Comparison of ENCODE assay signal across 24 cellular contexts in the genomic region with DNA sequence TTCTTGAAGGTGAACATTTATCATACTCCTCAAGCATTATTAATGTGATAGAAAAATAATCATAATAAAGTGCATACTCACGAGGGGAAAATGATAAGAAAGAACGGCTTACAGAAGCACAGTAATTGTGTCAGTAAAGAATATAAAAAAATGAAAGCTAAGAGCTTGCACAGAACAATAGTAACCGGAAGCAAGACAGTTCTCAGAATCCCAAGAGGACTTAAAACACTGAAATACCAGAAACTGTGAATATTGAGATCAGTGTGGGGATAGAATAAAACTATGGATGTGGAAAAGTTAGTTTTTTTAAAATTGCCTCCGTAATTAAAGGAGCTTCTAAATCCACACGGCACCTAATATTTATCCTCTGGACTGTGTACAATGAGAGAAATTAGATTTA.
A peak's percentile ranks its signal among the peaks of the same experiment; 100 is the strongest.
DNase-seq lines count a peak whose midpoint lies in the region; ATAC-seq and TF ChIP-seq lines count a peak whose summit lies in the region.
"Had no signal": no experiment of that assay in that cellular context is flagged by ENCODE, and none has a peak within 500 bp of the region (broad histone marks: within the 10 kb centered on the region; RNA-seq: fewer than 3 reads in every experiment).

No MANE protein-coding gene starts in this region.

- H3K9me2 ChIP-seq in neural cell (ENCODE audit: insufficient read depth, low read length) = no peaks in the 10 kb centered on the region

- DNase-seq in SHP77 treated with DMSO at 0.1 percent for 48 hours (lab: John Stamatoyannopoulos, UW) = peak; percentile 44
- no peak for DNase-seq in SHP77 (lab: John Stamatoyannopoulos, UW)
- DNase-seq in MG63 = no peak
- DNase-seq in adipocyte (ENCODE audit: low read depth) = no peak
- no peak for DNase-seq in Kasumi-1 (lab: John Stamatoyannopoulos, UW)
- no peak for DNase-seq in NCI-H748 treated with DMSO at 0.1 percent for 48 hours (lab: John Stamatoyannopoulos, UW)
- DNase-seq: 8988T; AML-193; CD4-positive, alpha-beta T cell; GM23248; H9; KBM-7; NCI-H1048; NCI-H1417; NCI-H1694; NCI-H2029 treated with DMSO at 0.1 percent for 48 hours; NCI-H226; NCI-H510A; SIG-M5; T-cell had no signal

- H3K36me3 ChIP-seq in MG63 (no peaks in the 10 kb centered on the region), adipocyte (ENCODE audit: control insufficient read depth, insufficient read depth, low read length, severe bottlenecking) (no peaks in the 10 kb centered on the region), neural cell (ENCODE audit: insufficient read depth, low read length) (no peaks in the 10 kb centered on the region)
- H3K36me3 ChIP-seq: BLaER1 treated with 17β-estradiol and CSF1 and Interleukin-3, amounts not matched to agents 10 nM and 100 nM had no signal

- no peaks in the 10 kb centered on the region for H3F3A ChIP-seq in neural cell (ENCODE audit: insufficient read depth, low read length, poor library complexity, severe bottlenecking)

- H3K4me1 ChIP-seq in adipocyte (ENCODE audit: control insufficient read depth, insufficient read depth, low read length) = peaks cover 5% of the 10 kb centered on the region
- H3K4me1 ChIP-seq: BLaER1 treated with 17β-estradiol and CSF1 and Interleukin-3, amounts not matched to agents 10 nM and 100 nM had no signal

- ATAC-seq in HG03139 (IDR thresholded peaks at IDR 0.05; ENCODE audit: unreplicated experiment) = no peak
- ATAC-seq: T-cell had no signal

- TF ChIP-seq EP300 in neural cell (conservative IDR thresholded peaks at IDR 0.05; ENCODE audit: poor library complexity, severe bottlenecking) = no peak

- H3K9me3 ChIP-seq in MG63 (no peaks in the 10 kb centered on the region), adipocyte (ENCODE audit: control insufficient read depth, low read length) (no peaks in the 10 kb centered on the region), neural cell (ENCODE audit: low read length) (no peaks in the 10 kb centered on the region)
- H3K9me3 ChIP-seq: BLaER1 treated with 17β-estradiol and CSF1 and Interleukin-3, amounts not matched to agents 10 nM and 100 nM had no signal

- H3K27me3 ChIP-seq in MG63 (no peaks in the 10 kb centered on the region), adipocyte (replicated peaks; ENCODE audit: control insufficient read depth, insufficient read depth, low read length) (no peaks in the 10 kb centered on the region), neural cell (ENCODE audit: insufficient read depth, low read depth, low read length) (no peaks in the 10 kb centered on the region)
- H3K27me3 ChIP-seq: BLaER1 treated with 17β-estradiol and CSF1 and Interleukin-3, amounts not matched to agents 10 nM and 100 nM had no signal

- peak overlapping the region; percentile 35 for H3K27ac ChIP-seq in neural cell (ENCODE audit: low read length)
- H3K27ac ChIP-seq: BLaER1 treated with 17β-estradiol and CSF1 and Interleukin-3, amounts not matched to agents 10 nM and 100 nM; GM23248; RWPE1 had no signal

- no peak for TF ChIP-seq RAD21 in neural cell (conservative IDR thresholded peaks at IDR 0.05)

- peak overlapping the region; percentile 36 for H3K4me2 ChIP-seq in neural cell (ENCODE audit: low read length)
- H3K4me2 ChIP-seq: BLaER1 treated with 17β-estradiol and CSF1 and Interleukin-3, amounts not matched to agents 10 nM and 100 nM had no signal

- no peaks in the 10 kb centered on the region for H3K79me2 ChIP-seq in neural cell (replicated peaks; ENCODE audit: insufficient read depth, low read length)

- H3K9ac ChIP-seq in adipocyte (ENCODE audit: low read length) = no peak overlapping the region
- no peak overlapping the region for H3K9ac ChIP-seq in neural cell (ENCODE audit: low read length)
- H3K9ac ChIP-seq: BLaER1 treated with 17β-estradiol and CSF1 and Interleukin-3, amounts not matched to agents 10 nM and 100 nM; GM23248 had no signal

- TF ChIP-seq CTCF in neural cell (IDR thresholded peaks at IDR 0.05; ENCODE audit: poor library complexity, severe bottlenecking) = no peak

- no peaks in the 10 kb centered on the region for H4K20me1 ChIP-seq in neural cell (ENCODE audit: insufficient read depth)
- H4K20me1 ChIP-seq: BLaER1 treated with 17β-estradiol and CSF1 and Interleukin-3, amounts not matched to agents 10 nM and 100 nM had no signal

- H3K4me3 ChIP-seq in MG63 (peak overlapping the region; percentile 1; the same call in 1 of the 2 replicates), adipocyte (ENCODE audit: low read length) (peak overlapping the region; percentile 41), neural cell (ENCODE audit: low read length) (peak overlapping the region; percentile 33)
- H3K4me3 ChIP-seq: BLaER1 treated with 17β-estradiol and CSF1 and Interleukin-3, amounts not matched to agents 10 nM and 100 nM; GM23248 had no signal

- H2AFZ ChIP-seq in neural cell (ENCODE audit: low read depth, low read length) = no peak overlapping the region
- H2AFZ ChIP-seq: GM23248 had no signal

TF ChIP-seq in neural cell, 6 proteins besides CTCF, POLR2A, EP300 and RAD21:
- TF ChIP-seq MXI1 (conservative IDR thresholded peaks at IDR 0.05; ENCODE audit: poor library complexity, severe bottlenecking) = no peak
- TF ChIP-seq, protein P1, sequence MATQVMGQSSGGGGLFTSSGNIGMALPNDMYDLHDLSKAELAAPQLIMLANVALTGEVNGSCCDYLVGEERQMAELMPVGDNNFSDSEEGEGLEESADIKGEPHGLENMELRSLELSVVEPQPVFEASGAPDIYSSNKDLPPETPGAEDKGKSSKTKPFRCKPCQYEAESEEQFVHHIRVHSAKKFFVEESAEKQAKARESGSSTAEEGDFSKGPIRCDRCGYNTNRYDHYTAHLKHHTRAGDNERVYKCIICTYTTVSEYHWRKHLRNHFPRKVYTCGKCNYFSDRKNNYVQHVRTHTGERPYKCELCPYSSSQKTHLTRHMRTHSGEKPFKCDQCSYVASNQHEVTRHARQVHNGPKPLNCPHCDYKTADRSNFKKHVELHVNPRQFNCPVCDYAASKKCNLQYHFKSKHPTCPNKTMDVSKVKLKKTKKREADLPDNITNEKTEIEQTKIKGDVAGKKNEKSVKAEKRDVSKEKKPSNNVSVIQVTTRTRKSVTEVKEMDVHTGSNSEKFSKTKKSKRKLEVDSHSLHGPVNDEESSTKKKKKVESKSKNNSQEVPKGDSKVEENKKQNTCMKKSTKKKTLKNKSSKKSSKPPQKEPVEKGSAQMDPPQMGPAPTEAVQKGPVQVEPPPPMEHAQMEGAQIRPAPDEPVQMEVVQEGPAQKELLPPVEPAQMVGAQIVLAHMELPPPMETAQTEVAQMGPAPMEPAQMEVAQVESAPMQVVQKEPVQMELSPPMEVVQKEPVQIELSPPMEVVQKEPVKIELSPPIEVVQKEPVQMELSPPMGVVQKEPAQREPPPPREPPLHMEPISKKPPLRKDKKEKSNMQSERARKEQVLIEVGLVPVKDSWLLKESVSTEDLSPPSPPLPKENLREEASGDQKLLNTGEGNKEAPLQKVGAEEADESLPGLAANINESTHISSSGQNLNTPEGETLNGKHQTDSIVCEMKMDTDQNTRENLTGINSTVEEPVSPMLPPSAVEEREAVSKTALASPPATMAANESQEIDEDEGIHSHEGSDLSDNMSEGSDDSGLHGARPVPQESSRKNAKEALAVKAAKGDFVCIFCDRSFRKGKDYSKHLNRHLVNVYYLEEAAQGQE (IDR thresholded peaks at IDR 0.05; ENCODE audit: borderline replicate concordance) = no peak
- TF ChIP-seq TAF1 (IDR thresholded peaks at IDR 0.05; ENCODE audit: low read depth) = no peak
